Comparison of ENCODE assay signal across 20 cellular contexts in the genomic region with DNA sequence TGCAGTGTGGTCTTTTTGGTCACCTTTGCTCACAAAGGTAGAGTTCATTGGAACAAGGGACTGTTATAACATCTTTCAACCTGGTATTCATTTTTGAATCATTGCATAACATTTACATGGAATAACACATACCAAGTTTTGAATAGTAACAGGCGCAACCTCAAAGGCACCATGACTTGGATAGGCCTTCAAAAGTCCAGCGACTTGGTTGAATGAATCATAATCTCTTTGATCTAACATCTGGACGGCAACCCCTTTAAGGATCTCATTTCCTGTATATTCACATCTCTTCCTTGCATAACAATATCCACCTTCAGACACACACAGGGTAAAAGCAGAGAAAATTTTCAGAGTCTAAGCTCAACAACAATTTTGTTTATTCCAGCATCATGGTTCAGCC. TPM values are rescaled to one million over a fixed set of nuclear protein-coding genes. Genes with fewer than 3 reads are reported as not detected.
DNase-seq lines count a peak whose midpoint lies in the region; ATAC-seq and TF ChIP-seq lines count a peak whose summit lies in the region.
"Had no signal": no experiment of that assay in that cellular context is flagged by ENCODE, and none has a peak within 500 bp of the region (broad histone marks: within the 10 kb centered on the region; RNA-seq: fewer than 3 reads in every experiment).

No MANE protein-coding gene starts in this region.

- no peaks in the 10 kb centered on the region for H3K27me3 Mint-ChIP-seq in stimulated activated naive CD8-positive, alpha-beta T cell treated with anti-CD3 and anti-CD28 coated beads, Interleukin-15, amount 100 ng/mL, for 72 hours

- peak; percentile 17 for DNase-seq in AG10803 (ENCODE audit: low read depth)
- DNase-seq in Daoy (ENCODE audit: low read depth), result peak; percentile 29
- DNase-seq in OCI-LY7 (ENCODE audit: low spot score), result peak; percentile 75
- peak; percentile 12 for DNase-seq in fibroblast of mammary gland (ENCODE audit: low read depth)
- DNase-seq in stimulated activated naive CD8-positive, alpha-beta T cell treated with anti-CD3 and anti-CD28 coated beads, Interleukin-15, amount 100 ng/mL, for 72 hours, result no peak
- DNase-seq in spleen, result no peak
- DNase-seq in posterior cingulate gyrus, result no peak
- DNase-seq: DMS53, H7, MM.1S, NCI-H1417, NCI-H1694 treated with DMSO at 0.1 percent for 48 hours, NCI-H2081 treated with DMSO at 0.1 percent for 48 hours, NCI-H2171 treated with DMSO at 0.1 percent for 48 hours, NCI-H524 treated with DMSO at 0.1 percent for 48 hours, OCI-M1, Right ventricle myocardium superior had no signal

- TF ChIP-seq POLR2A in spleen (IDR thresholded peaks at IDR 0.05), result no peak

- no peaks in the 10 kb centered on the region for H3K9me3 Mint-ChIP-seq in stimulated activated naive CD8-positive, alpha-beta T cell treated with anti-CD3 and anti-CD28 coated beads, Interleukin-15, amount 100 ng/mL, for 72 hours
- H3K9me3 Mint-ChIP-seq: CD14-positive monocyte had no signal

- H3K27ac Mint-ChIP-seq in stimulated activated naive CD8-positive, alpha-beta T cell treated with anti-CD3 and anti-CD28 coated beads, Interleukin-15, amount 100 ng/mL, for 72 hours, result no peak overlapping the region
- H3K27ac Mint-ChIP-seq: CD14-positive monocyte had no signal

- no peaks in the 10 kb centered on the region for H3K9me2 ChIP-seq in OCI-LY7 (ENCODE audit: insufficient read depth, low read length)

- H3K4me3 ChIP-seq in AG10803 (ENCODE audit: low read length) (no peak overlapping the region), OCI-LY7 (ENCODE audit: low read depth, low read length, poor library complexity, severe bottlenecking) (peak overlapping the region; percentile 34), fibroblast of mammary gland (ENCODE audit: control insufficient read depth, low read depth, low read length) (no peak overlapping the region), spleen (no peak overlapping the region)
- H3K4me3 ChIP-seq: K562 had no signal

- H3K36me3 ChIP-seq in OCI-LY7 (ENCODE audit: insufficient read depth, low read length) (peaks cover 10% of the 10 kb centered on the region; the same call in 1 of the 2 replicates), spleen (no peaks in the 10 kb centered on the region)

- H3K4me1 ChIP-seq in OCI-LY7 (ENCODE audit: insufficient read depth, low read length, poor library complexity, severe bottlenecking) (peaks cover 38% of the 10 kb centered on the region), spleen (no peaks in the 10 kb centered on the region)

- CTCF ChIA-PET in OCI-LY7 (lab: Charles Lee; ENCODE audit: unreplicated experiment), result no interaction called here

- WGBS in spleen, 5 donors, result 45 to 66% (median 56%) methylated on average over 3 of the region's 3 CpGs

- H3K27me3 ChIP-seq in spleen (replicated peaks in 1 of 7), result peaks cover 0 to 1% (median 0%) of the 10 kb centered on the region in 7 donors

- H3K27ac ChIP-seq in OCI-LY7 (ENCODE audit: low read depth, low read length, poor library complexity, severe bottlenecking) (peak overlapping the region; percentile 64), spleen (no peak overlapping the region)

- intact Hi-C loops in OCI-LY7 (cut with micrococcal nuclease; ENCODE audit: unreplicated experiment), result no loop called here
- intact Hi-C loops in spleen (cut with DNase I; ENCODE audit: low total_unique reads), result no loop called here
- intact Hi-C loops in posterior cingulate gyrus (cut with DNase I), result no loop called here

- H3K9me3 ChIP-seq in OCI-LY7 (ENCODE audit: low read length) (peaks cover 12% of the 10 kb centered on the region; the same call in 1 of the 2 replicates), spleen (no peaks in the 10 kb centered on the region)

- BruUV-seq in OCI-LY7 (replicated peaks; lab: Mats Ljungman, UMichigan), result no TSS peak

- ATAC-seq in stimulated activated naive CD8-positive, alpha-beta T cell treated with anti-CD3 and anti-CD28 coated beads, Interleukin-15, amount 100 ng/mL, for 72 hours, result no peak
- ATAC-seq: HepG2, K562 had no signal

- H3K4me2 ChIP-seq in OCI-LY7 (ENCODE audit: low read length), result peak overlapping the region; percentile 61

- H2AFZ ChIP-seq in OCI-LY7 (ENCODE audit: low read length), result peak overlapping the region; percentile 78; the same call in 1 of the 2 replicates

- H3K4me3 Mint-ChIP-seq in stimulated activated naive CD8-positive, alpha-beta T cell treated with anti-CD3 and anti-CD28 coated beads, Interleukin-15, amount 100 ng/mL, for 72 hours, result no peak overlapping the region
- H3K4me3 Mint-ChIP-seq: CD14-positive monocyte had no signal

- H3K79me2 ChIP-seq in OCI-LY7 (ENCODE audit: insufficient read depth, low read depth, low read length), result no peaks in the 10 kb centered on the region

- no peaks in the 10 kb centered on the region for H3K4me1 Mint-ChIP-seq in stimulated activated naive CD8-positive, alpha-beta T cell treated with anti-CD3 and anti-CD28 coated beads, Interleukin-15, amount 100 ng/mL, for 72 hours
- H3K4me1 Mint-ChIP-seq: CD14-positive monocyte had no signal

- POLR2A ChIA-PET in OCI-LY7 (lab: Charles Lee), result interaction anchor here (0.6 to 3.4 kb wide), 5 partner anchors 9 to 355 kb away, joined by 3 to 22 read pairs (median 5); no protein-coding TSS in a partner anchor

- H4K20me1 ChIP-seq in OCI-LY7 (ENCODE audit: insufficient read depth, low read length), result no peaks in the 10 kb centered on the region

- TF ChIP-seq CTCF in AG10803 (conservative IDR thresholded peaks at IDR 0.05; ENCODE audit: low read length), result no peak
- no peak for TF ChIP-seq CTCF in OCI-LY7 (conservative IDR thresholded peaks at IDR 0.05; ENCODE audit: low read length)
- no peak for TF ChIP-seq CTCF in fibroblast of mammary gland (conservative IDR thresholded peaks at IDR 0.05; ENCODE audit: control insufficient read depth, insufficient read depth, low read depth, low read length)
- TF ChIP-seq CTCF in spleen (IDR thresholded peaks at IDR 0.05 in 8 of 11, conservative IDR thresholded peaks at IDR 0.05 in 3 of 11), result no peak

RNA-seq across cellular contexts. Expression of gene F13A1, which starts 41.6 kb away (rescaled TPM):
- total RNA-seq in Daoy (2014; rRNA removed; shearing (Covaris generic)), result 0.06 and 0.12 TPM in 2 replicates
- total RNA-seq in OCI-LY7 (2014; rRNA removed; shearing (Covaris generic)), result 0.13 TPM in 2 replicates
- total RNA-seq in OCI-LY7 (2022), result 0.63 and 1.1 TPM in 2 replicates
- 10 to 100 TPM; 14.9 to 41.5 (median 28.6) TPM for total RNA-seq in spleen
- polyA plus RNA-seq in spleen, result 1 to 10 TPM; 1.8 to 3.0 (median 2.5) TPM
- total RNA-seq: HepG2 had no signal
- polyA plus RNA-seq: HepG2, K562 had no signal

Comparison
In these comparisons a context has a peak if more than half of its experiments do, and no peak if none do; other contexts are left out.
1. DNase-seq: peak in AG10803 (single experiment), Daoy (single experiment), OCI-LY7 (single experiment) and fibroblast of mammary gland (single experiment); none in stimulated activated naive CD8-positive, alpha-beta T cell treated with anti-CD3 and anti-CD28 coated beads, Interleukin-15, amount 100 ng/mL, for 72 hours (0 of 2), spleen (single experiment) and posterior cingulate gyrus (0 of 10).
2. RNA of gene F13A1, which starts 41.6 kb away (total RNA-seq): 14.9 to 41.5 TPM in spleen; 0.13 to 1.1 TPM in OCI-LY7 and 0.06 to 0.12 TPM in Daoy; every median in the first group is over 4 times any median in the second.